ENCODE assay signal across 8 cellular contexts in the genomic region with DNA sequence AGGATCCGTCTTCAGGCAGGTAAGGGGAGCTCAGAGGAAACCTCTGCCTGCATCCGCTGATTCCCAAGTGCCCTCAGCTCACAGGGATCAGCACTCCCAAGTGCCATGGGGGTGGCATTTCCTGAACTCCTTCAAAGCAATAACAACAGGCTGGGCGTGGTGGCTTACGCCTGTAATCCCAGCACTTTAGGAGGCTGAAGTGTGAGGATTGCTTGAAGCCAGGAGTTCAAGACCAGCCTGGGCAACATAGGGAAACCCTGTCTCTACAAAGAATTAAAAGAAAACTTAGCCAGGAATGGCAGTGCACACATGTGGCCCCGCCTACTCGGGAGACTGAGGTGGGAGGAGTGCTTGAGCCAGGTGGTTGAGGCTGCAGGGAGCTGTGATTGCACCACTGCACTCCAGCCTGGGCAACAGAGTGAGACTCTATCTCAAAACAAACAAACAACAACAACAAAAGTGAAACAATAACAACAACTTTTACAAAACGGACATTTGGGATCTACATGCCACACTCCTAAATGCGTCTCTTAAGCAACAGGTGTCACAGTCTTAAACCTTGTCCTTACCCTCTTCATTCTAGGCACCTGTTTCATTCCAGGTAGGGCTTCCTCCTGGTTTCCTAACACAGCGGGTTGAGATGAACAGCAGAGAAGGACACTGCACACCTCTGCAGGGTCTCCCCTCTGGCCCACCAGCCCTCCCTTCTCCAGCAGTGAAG.
DNase-seq lines count a peak whose midpoint lies in the region; ATAC-seq, FAIRE-seq and TF ChIP-seq lines count a peak whose summit lies in the region.

No MANE protein-coding gene starts in this region.

- ATAC-seq in Right ventricle myocardium superior (ENCODE audit: poor library complexity) (peak; percentile 12), left ventricle myocardium superior (no peak), HepG2 (peak; percentile 66), HG03280 (IDR thresholded peaks at IDR 0.05; ENCODE audit: unreplicated experiment) (no peak)
- no peak for ATAC-seq in activated CD8-positive, alpha-beta T cell treated with anti-CD3 and anti-CD28 coated beads, Interleukin-2, amount 10 ng/mL, durations not matched to agents 7 days and 5 days

- H4K20me1 ChIP-seq in HepG2 (ENCODE audit: insufficient read depth, low read length) = no peaks in the 10 kb centered on the region

- intact Hi-C loops in Right ventricle myocardium superior (cut with DNase I) (loop anchor here (10.0 kb wide), 1 partner anchor 266 kb away; no protein-coding TSS in a partner anchor), left ventricle myocardium superior (cut with micrococcal nuclease) (loop anchor here (10.0 kb wide), 1 partner anchor 416 kb away; no protein-coding TSS in a partner anchor), HepG2 (cut with micrococcal nuclease; ENCODE audit: unreplicated experiment) (loop anchor here (5.0 kb wide), 1 partner anchor 263 kb away; no protein-coding TSS in a partner anchor)

- in situ Hi-C loops in HepG2 (cut with HindIII; ENCODE audit: extremely low pct_ligation_motif_present, low pct_unique_long_range_greater_than_20kb) = loop anchor here (5.0 kb wide), 1 partner anchor 428 kb away; no protein-coding TSS in a partner anchor

- peaks cover 10% of the 10 kb centered on the region for H3K9me3 Mint-ChIP-seq in activated CD8-positive, alpha-beta T cell treated with anti-CD3 and anti-CD28 coated beads, Interleukin-2, amount 10 ng/mL, durations not matched to agents 7 days and 5 days (ENCODE audit: insufficient read depth)

- H3K27ac ChIP-seq in HepG2 (ENCODE audit: extremely low read length, insufficient read depth, low read length) = peak overlapping the region; percentile 68

- H3K36me3 ChIP-seq in HepG2 (replicated peaks in 1 of 2; ENCODE audit: control insufficient read depth in 1 of 2, insufficient read depth in 2 of 2, low read length in 2 of 2) = no peaks in the 10 kb centered on the region; a peak in 1 of 5 replicates

- no peak for TF ChIP-seq CTCF in HepG2 (CRISPR knock-in tag; IDR thresholded peaks at IDR 0.05)

- no peak for TF ChIP-seq RAD21 in HepG2 (CRISPR knock-in tag; IDR thresholded peaks at IDR 0.05)

- DNase-seq in Right ventricle myocardium superior (no peak), left ventricle myocardium superior (no peak), HepG2 (ENCODE audit: low spot score) (no peak), urothelium cell line (ENCODE audit: low spot score) (peak; percentile 2), NCI-H2081 treated with DMSO at 0.1 percent for 48 hours (lab: John Stamatoyannopoulos, UW) (no peak), NCI-H1048 (lab: John Stamatoyannopoulos, UW) (no peak)
- no peak for DNase-seq in activated CD8-positive, alpha-beta T cell treated with anti-CD3 and anti-CD28 coated beads, Interleukin-2, amount 10 ng/mL, durations not matched to agents 7 days and 5 days

- peaks cover 9% of the 10 kb centered on the region for H3K4me1 ChIP-seq in HepG2 (ENCODE audit: insufficient read depth, low read length)

- peak overlapping the region; percentile 92 for H3K27ac Mint-ChIP-seq in activated CD8-positive, alpha-beta T cell treated with anti-CD3 and anti-CD28 coated beads, Interleukin-2, amount 10 ng/mL, durations not matched to agents 7 days and 5 days

- no peak for TF ChIP-seq POLR2A in HepG2 (IDR thresholded peaks at IDR 0.05; ENCODE audit: insufficient read depth in 1 of 2, low read depth in 2 of 2, low read length in 2 of 2)

- H3K9me3 ChIP-seq in HepG2 (ENCODE audit: low read length) = peaks cover 17% of the 10 kb centered on the region

- no peaks in the 10 kb centered on the region; a peak in 1 of 5 replicates for H3K27me3 ChIP-seq in HepG2 (ENCODE audit: control insufficient read depth in 1 of 2, insufficient read depth in 2 of 2, low read length in 2 of 2)

- H3K4me3 ChIP-seq in HepG2 (replicated peaks in 1 of 3; ENCODE audit: insufficient read depth in 1 of 3, low read depth in 2 of 3, low read length in 3 of 3) = peak overlapping the region; percentile 64 to 80 (median 75)

- H3K9ac ChIP-seq in HepG2 (ENCODE audit: insufficient read depth, low read depth, low read length) = peak overlapping the region; percentile 69

- H2AFZ ChIP-seq in HepG2 (ENCODE audit: low read length) = peak overlapping the region; percentile 98

- peak overlapping the region; percentile 96 for H3K4me3 Mint-ChIP-seq in activated CD8-positive, alpha-beta T cell treated with anti-CD3 and anti-CD28 coated beads, Interleukin-2, amount 10 ng/mL, durations not matched to agents 7 days and 5 days

- no peak for FAIRE-seq in HepG2 (lab: Jason Lieb, UNC)
- no peak for FAIRE-seq in urothelium cell line (lab: Jason Lieb, UNC)

- TF ChIP-seq EP300 in HepG2 (IDR thresholded peaks at IDR 0.05; ENCODE audit: low read depth in 2 of 2, low read length in 2 of 2) (no peak), HepG2 (CRISPR knock-in tag; IDR thresholded peaks at IDR 0.05; ENCODE audit: borderline replicate concordance) (no peak)

- peaks cover 25% of the 10 kb centered on the region for H3K4me1 Mint-ChIP-seq in activated CD8-positive, alpha-beta T cell treated with anti-CD3 and anti-CD28 coated beads, Interleukin-2, amount 10 ng/mL, durations not matched to agents 7 days and 5 days (ENCODE audit: low read depth)

- H3K27me3 Mint-ChIP-seq in activated CD8-positive, alpha-beta T cell treated with anti-CD3 and anti-CD28 coated beads, Interleukin-2, amount 10 ng/mL, durations not matched to agents 7 days and 5 days (ENCODE audit: low read depth) = peaks cover 2% of the 10 kb centered on the region

- POLR2A ChIA-PET in activated CD8-positive, alpha-beta T cell treated with anti-CD3 and anti-CD28 coated beads, Interleukin-2, amount 10 ng/mL, durations not matched to agents 7 days and 5 days (lab: Charles Lee) = interaction anchor here (2.4 to 2.8 kb wide), 2 partner anchors 74 to 369 kb away, joined by 12 to 14 read pairs; a partner anchor contains a TSS
- POLR2A ChIA-PET in HepG2 (lab: Yijun Ruan, JAX) = interaction anchor here (1.3 kb wide), 1 partner anchor 15 kb away, joined by 6 read pairs; no protein-coding TSS in a partner anchor

- H3K79me2 ChIP-seq in HepG2 (ENCODE audit: insufficient read depth, low read length) = no peaks in the 10 kb centered on the region

- peaks cover 17% of the 10 kb centered on the region for H3K36me3 Mint-ChIP-seq in activated CD8-positive, alpha-beta T cell treated with anti-CD3 and anti-CD28 coated beads, Interleukin-2, amount 10 ng/mL, durations not matched to agents 7 days and 5 days (ENCODE audit: low read depth)

- WGBS in HepG2 (ENCODE audit: low lambda C conversion rate) = 48% methylated on average over 7 of the region's 9 CpGs

- H3K4me2 ChIP-seq in HepG2 (ENCODE audit: low read depth, low read length) = peak overlapping the region; percentile 87

- CTCF ChIA-PET in activated CD8-positive, alpha-beta T cell treated with anti-CD3 and anti-CD28 coated beads, Interleukin-2, amount 10 ng/mL, durations not matched to agents 7 days and 5 days (lab: Charles Lee) = interaction anchor here (2.0 to 3.1 kb wide), 8 partner anchors 15 to 451 kb away, joined by 6 to 39 read pairs (median 14); a partner anchor contains a TSS
- CTCF ChIA-PET in HepG2 (lab: Yijun Ruan, JAX; ENCODE audit: low intra/inter-chr PET ratio, low total read pairs) = no interaction called here

- no TSS peak for BruUV-seq in HepG2 (replicated peaks; lab: Mats Ljungman, UMichigan)

TF ChIP-seq in HepG2, 621 proteins besides CTCF, POLR2A, EP300 and RAD21 (continues in another document):
- TF ChIP-seq ATF1 (CRISPR knock-in tag; IDR thresholded peaks at IDR 0.05) (no peak), ZFP36L2 (CRISPR knock-in tag; IDR thresholded peaks at IDR 0.05) (no peak), CEBPG (CRISPR knock-in tag; IDR thresholded peaks at IDR 0.05) (0 out of 2 replicates have a peak, but pooled peaks have one; percentile 20), ZNF589 (CRISPR knock-in tag; conservative IDR thresholded peaks at IDR 0.05) (no peak), FOXP1 (IDR thresholded peaks at IDR 0.05) (peak; percentile 65), FOXP1 (CRISPR knock-in tag; IDR thresholded peaks at IDR 0.05) (no peak), ZNF891 (CRISPR knock-in tag; IDR thresholded peaks at IDR 0.05) (0 out of 2 replicates have a peak, but pooled peaks have one; percentile 26), PHB2 (IDR thresholded peaks at IDR 0.05; ENCODE audit: partially characterized antibody) (no peak), ZNF121 (CRISPR knock-in tag; IDR thresholded peaks at IDR 0.05) (peak; percentile 96), DNMT1 (CRISPR knock-in tag; IDR thresholded peaks at IDR 0.05) (no peak)
- TF ChIP-seq, protein P1, sequence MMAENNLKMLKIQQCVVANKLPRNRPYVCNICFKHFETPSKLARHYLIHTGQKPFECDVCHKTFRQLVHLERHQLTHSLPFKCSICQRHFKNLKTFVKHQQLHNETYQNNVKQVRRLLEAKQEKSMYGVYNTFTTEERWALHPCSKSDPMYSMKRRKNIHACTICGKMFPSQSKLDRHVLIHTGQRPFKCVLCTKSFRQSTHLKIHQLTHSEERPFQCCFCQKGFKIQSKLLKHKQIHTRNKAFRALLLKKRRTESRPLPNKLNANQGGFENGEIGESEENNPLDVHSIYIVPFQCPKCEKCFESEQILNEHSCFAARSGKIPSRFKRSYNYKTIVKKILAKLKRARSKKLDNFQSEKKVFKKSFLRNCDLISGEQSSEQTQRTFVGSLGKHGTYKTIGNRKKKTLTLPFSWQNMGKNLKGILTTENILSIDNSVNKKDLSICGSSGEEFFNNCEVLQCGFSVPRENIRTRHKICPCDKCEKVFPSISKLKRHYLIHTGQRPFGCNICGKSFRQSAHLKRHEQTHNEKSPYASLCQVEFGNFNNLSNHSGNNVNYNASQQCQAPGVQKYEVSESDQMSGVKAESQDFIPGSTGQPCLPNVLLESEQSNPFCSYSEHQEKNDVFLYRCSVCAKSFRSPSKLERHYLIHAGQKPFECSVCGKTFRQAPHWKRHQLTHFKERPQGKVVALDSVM (CRISPR knock-in tag; IDR thresholded peaks at IDR 0.05) = peak; percentile 46; the same call in 1 of the 2 replicates
- TF ChIP-seq, protein P2, sequence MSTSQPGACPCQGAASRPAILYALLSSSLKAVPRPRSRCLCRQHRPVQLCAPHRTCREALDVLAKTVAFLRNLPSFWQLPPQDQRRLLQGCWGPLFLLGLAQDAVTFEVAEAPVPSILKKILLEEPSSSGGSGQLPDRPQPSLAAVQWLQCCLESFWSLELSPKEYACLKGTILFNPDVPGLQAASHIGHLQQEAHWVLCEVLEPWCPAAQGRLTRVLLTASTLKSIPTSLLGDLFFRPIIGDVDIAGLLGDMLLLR (CRISPR knock-in tag; IDR thresholded peaks at IDR 0.05) = 0 out of 2 replicates have a peak, but pooled peaks have one; percentile 28
- TF ChIP-seq, protein P3, sequence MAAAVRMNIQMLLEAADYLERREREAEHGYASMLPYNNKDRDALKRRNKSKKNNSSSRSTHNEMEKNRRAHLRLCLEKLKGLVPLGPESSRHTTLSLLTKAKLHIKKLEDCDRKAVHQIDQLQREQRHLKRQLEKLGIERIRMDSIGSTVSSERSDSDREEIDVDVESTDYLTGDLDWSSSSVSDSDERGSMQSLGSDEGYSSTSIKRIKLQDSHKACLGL (CRISPR knock-in tag; IDR thresholded peaks at IDR 0.05) = 0 out of 2 replicates have a peak, but pooled peaks have one; percentile 42

Comparison
In these comparisons a context has a peak if more than half of its experiments do, and no peak if none do; other contexts are left out.
1. ATAC-seq: peak in Right ventricle myocardium superior (single experiment) and HepG2 (single experiment); none in left ventricle myocardium superior (single experiment), activated CD8-positive, alpha-beta T cell treated with anti-CD3 and anti-CD28 coated beads, Interleukin-2, amount 10 ng/mL, durations not matched to agents 7 days and 5 days (single experiment) and HG03280 (single experiment).